ENCODE assay signal across 22 cellular contexts in the genomic region with DNA sequence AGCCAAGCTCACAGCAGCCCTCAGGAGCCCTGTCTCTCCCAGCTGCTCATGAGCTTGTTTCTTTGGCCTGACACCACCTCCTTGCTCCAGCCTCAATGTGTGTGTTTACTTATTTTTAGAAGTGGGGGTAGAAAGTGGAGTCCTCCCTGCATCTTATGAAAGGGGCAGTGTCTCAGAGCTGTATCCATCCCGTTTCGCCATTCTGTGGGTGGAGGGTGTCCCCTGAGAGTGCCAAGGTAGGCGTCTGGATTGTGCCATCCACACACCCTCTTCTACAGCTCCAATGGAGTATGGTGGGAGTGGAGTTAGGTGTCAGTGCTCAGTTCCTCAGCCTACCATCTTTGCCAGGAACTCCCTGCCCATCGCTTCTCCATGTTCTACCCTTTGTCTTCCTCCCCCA.
"Had no signal": no experiment of that assay in that cellular context is flagged by ENCODE, and none has a peak within 500 bp of the region (broad histone marks: within the 10 kb centered on the region; RNA-seq: fewer than 3 reads in every experiment).

No MANE protein-coding gene starts in this region.

- H3K4me3 ChIP-seq: heart left ventricle, testis, uterus had no signal

- H3K36me3 Mint-ChIP-seq: stimulated activated effector memory CD8-positive, alpha-beta T cell treated with anti-CD3 and anti-CD28 coated beads, Interleukin-12 subunit alpha, Interleukin-12 subunit beta, amount 100 ng/mL, for 72 hours had no signal

- ATAC-seq: activated T-cell treated with anti-CD3 and anti-CD28 coated beads, Interleukin-2, amount 50 U/mL, for 72 hours; heart left ventricle; left cardiac atrium; sciatic nerve; stimulated activated effector memory CD8-positive, alpha-beta T cell treated with anti-CD3 and anti-CD28 coated beads, Interleukin-12 subunit alpha, Interleukin-12 subunit beta, amount 100 ng/mL, for 72 hours had no signal

- H3K27ac Mint-ChIP-seq: activated naive CD4-positive, alpha-beta T cell treated with anti-CD3 and anti-CD28 coated beads for 36 hours; activated naive CD8-positive, alpha-beta T cell treated with anti-CD3 and anti-CD28 coated beads, Interleukin-2, amount 10 ng/mL, durations not matched to agents 7 days and 5 days; activated T-cell treated with anti-CD3 and anti-CD28 coated beads, Interleukin-2, amount 50 U/mL, for 72 hours; nephron progenitor cell; stimulated activated effector memory CD8-positive, alpha-beta T cell treated with anti-CD3 and anti-CD28 coated beads, Interleukin-12 subunit alpha, Interleukin-12 subunit beta, amount 100 ng/mL, for 72 hours had no signal

- H3K9me3 Mint-ChIP-seq: activated naive CD4-positive, alpha-beta T cell treated with anti-CD3 and anti-CD28 coated beads for 36 hours; activated naive CD8-positive, alpha-beta T cell treated with anti-CD3 and anti-CD28 coated beads, Interleukin-2, amount 10 ng/mL, durations not matched to agents 7 days and 5 days; activated T-cell treated with anti-CD3 and anti-CD28 coated beads, Interleukin-2, amount 50 U/mL, for 72 hours; stimulated activated effector memory CD8-positive, alpha-beta T cell treated with anti-CD3 and anti-CD28 coated beads, Interleukin-12 subunit alpha, Interleukin-12 subunit beta, amount 100 ng/mL, for 72 hours had no signal

- H3K27ac ChIP-seq: epithelial cell of prostate, testis, uterus had no signal

- H3K4me1 ChIP-seq: testis had no signal

- FAIRE-seq: islet of Langerhans, small intestine, TTC549 had no signal

- H3K36me3 ChIP-seq: heart left ventricle, uterus had no signal

- H3K4me3 Mint-ChIP-seq: activated naive CD4-positive, alpha-beta T cell treated with anti-CD3 and anti-CD28 coated beads for 36 hours; activated naive CD8-positive, alpha-beta T cell treated with anti-CD3 and anti-CD28 coated beads, Interleukin-2, amount 10 ng/mL, durations not matched to agents 7 days and 5 days; activated T-cell treated with anti-CD3 and anti-CD28 coated beads, Interleukin-2, amount 50 U/mL, for 72 hours; nephron progenitor cell; stimulated activated effector memory CD8-positive, alpha-beta T cell treated with anti-CD3 and anti-CD28 coated beads, Interleukin-12 subunit alpha, Interleukin-12 subunit beta, amount 100 ng/mL, for 72 hours had no signal

- DNase-seq: activated CD4-positive, alpha-beta T cell treated with anti-CD3 and anti-CD28 coated beads, Interleukin-2, amount 50 U/mL, for 4 hours; activated CD8-positive, alpha-beta memory T cell treated with anti-CD3 and anti-CD28 coated beads for 24 hours; activated effector memory CD4-positive, alpha-beta T cell treated with Interleukin-2 at 50 U/mL for 16 hours; activated naive CD4-positive, alpha-beta T cell treated with anti-CD3 and anti-CD28 coated beads for 36 hours; activated naive CD8-positive, alpha-beta T cell treated with anti-CD3 and anti-CD28 coated beads, Interleukin-2, amount 10 ng/mL, durations not matched to agents 7 days and 5 days; activated T-cell treated with anti-CD3 and anti-CD28 coated beads, Interleukin-2, amount 50 U/mL, for 72 hours; amygdala; cortex of kidney; heart left ventricle; left cardiac atrium; midbrain; nephron progenitor cell; occipital lobe; small intestine; stimulated activated CD4-positive, alpha-beta T cell treated with anti-CD3 and anti-CD28 coated beads, Interleukin-2, amount 100 ng/mL, for 24 hours; testis; uterus had no signal

- H3K9me3 ChIP-seq: heart left ventricle, testis, uterus had no signal

- H3K27me3 ChIP-seq: testis, uterus had no signal
